Comparison of ENCODE assay signal across 9 cellular contexts in genomic region chr5:55226027-55226933, GRCh38. TPM values are rescaled to one million over a fixed set of nuclear protein-coding genes. Genes with fewer than 3 reads are reported as not detected.
A peak's percentile ranks its signal among the peaks of the same experiment; 100 is the strongest.
DNase-seq lines count a peak whose midpoint lies in the region; ATAC-seq and TF ChIP-seq lines count a peak whose summit lies in the region.
"Had no signal": no experiment of that assay in that cellular context is flagged by ENCODE, and none has a peak within 500 bp of the region (broad histone marks: within the 10 kb centered on the region; RNA-seq: fewer than 3 reads in every experiment).

No MANE protein-coding gene starts in this region.

- H3K9ac ChIP-seq in neuronal stem cell (ENCODE audit: low read depth, low read length, poor library complexity) = no peak overlapping the region

- no peak overlapping the region for H2BK120ac ChIP-seq in neuronal stem cell (ENCODE audit: low read depth, low read length)

- H3K14ac ChIP-seq in neuronal stem cell (ENCODE audit: low read length) = no peak overlapping the region

- TF ChIP-seq CTCF in C4-2B (conservative IDR thresholded peaks at IDR 0.05) = peak; percentile 56
- TF ChIP-seq CTCF in activated CD8-positive, alpha-beta T cell treated with anti-CD3 and anti-CD28 coated beads for 36 hours (IDR thresholded peaks at IDR 0.05) = peak; percentile 84

- CTCF ChIA-PET in activated CD8-positive, alpha-beta T cell treated with anti-CD3 and anti-CD28 coated beads for 36 hours (lab: Charles Lee) = interaction anchor here (0.6 to 9.6 kb wide), 22 partner anchors 9 to 473 kb away, joined by 3 to 51 read pairs (median 4); partner anchors contain the start of genes DHX29, GPX8 and MTREX

- DNase-seq in NCI-H69 (lab: John Stamatoyannopoulos, UW) (peak; percentile 94), fibroblast of gingiva (ENCODE audit: low read depth) (peak; percentile 9), neuronal stem cell (ENCODE audit: low spot score) (peak; percentile 73)
- DNase-seq in activated CD8-positive, alpha-beta T cell treated with anti-CD3 and anti-CD28 coated beads for 36 hours = peak; percentile 87

- H3K27ac ChIP-seq in C4-2B (peak overlapping the region; percentile 18; the same call in 1 of the 2 replicates), neuronal stem cell (replicated peaks; ENCODE audit: low read length) (no peak overlapping the region)

- H3K4me1 Mint-ChIP-seq in activated CD8-positive, alpha-beta T cell treated with anti-CD3 and anti-CD28 coated beads for 36 hours (ENCODE audit: low read depth) = peaks cover 28% of the 10 kb centered on the region

- peaks cover 2 to 10% of the 10 kb centered on the region in 2 donors for H3K9me3 ChIP-seq in neuronal stem cell (replicated peaks in 1 of 2; ENCODE audit: control insufficient read depth in 2 of 2, insufficient read depth in 1 of 2, low read depth in 1 of 2, low read length in 2 of 2)

- no peaks in the 10 kb centered on the region for H3K36me3 ChIP-seq in neuronal stem cell (replicated peaks in 1 of 2; ENCODE audit: control insufficient read depth in 2 of 2, insufficient read depth in 2 of 2, low read length in 2 of 2)

- no peaks in the 10 kb centered on the region for H3K9me3 Mint-ChIP-seq in activated CD8-positive, alpha-beta T cell treated with anti-CD3 and anti-CD28 coated beads for 36 hours

- peak overlapping the region; percentile 40 for H3K23ac ChIP-seq in neuronal stem cell (ENCODE audit: low read depth, low read length, poor library complexity)

- no CpG with 5 or more reads among the region's 54 CpGs for WGBS in neuronal stem cell (ENCODE audit: extremely low coverage in 2 of 2, insufficient read length in 2 of 2, insufficient replicate concordance in 1 of 2), 2 donors

- no peaks in the 10 kb centered on the region for H3K79me1 ChIP-seq in neuronal stem cell (ENCODE audit: low read depth, low read length)

- no peak overlapping the region for H3K27ac Mint-ChIP-seq in activated CD8-positive, alpha-beta T cell treated with anti-CD3 and anti-CD28 coated beads for 36 hours

- no peak overlapping the region for H4K8ac ChIP-seq in neuronal stem cell (ENCODE audit: low read depth, low read length)

- H3K4me3 Mint-ChIP-seq in activated CD8-positive, alpha-beta T cell treated with anti-CD3 and anti-CD28 coated beads for 36 hours = peak overlapping the region; percentile 51

- no peak overlapping the region for H2BK5ac ChIP-seq in neuronal stem cell (ENCODE audit: low read length)

- peaks cover 6 to 8% of the 10 kb centered on the region in 2 donors for H3K4me1 ChIP-seq in neuronal stem cell (ENCODE audit: control insufficient read depth in 2 of 2, insufficient read depth in 1 of 2, low read depth in 1 of 2, low read length in 2 of 2)

- H4K91ac ChIP-seq in neuronal stem cell (ENCODE audit: low read depth, low read length, poor library complexity) = no peak overlapping the region

- no peak overlapping the region for H2BK15ac ChIP-seq in neuronal stem cell (ENCODE audit: low read length)

- intact Hi-C loops in activated CD8-positive, alpha-beta T cell treated with anti-CD3 and anti-CD28 coated beads for 36 hours (cut with micrococcal nuclease) = loop anchor here (5.0 kb wide), 1 partner anchor 81 kb away; the partner anchor contains the start of genes DHX29 and MTREX

- peak overlapping the region; percentile 84 for H3K18ac ChIP-seq in neuronal stem cell (ENCODE audit: low read length)

- ATAC-seq in GM19035 (IDR thresholded peaks at IDR 0.05; ENCODE audit: unreplicated experiment) (peak; percentile 58), HG03442 (IDR thresholded peaks at IDR 0.05; ENCODE audit: unreplicated experiment) (peak; percentile 57), HG03565 (IDR thresholded peaks at IDR 0.05; ENCODE audit: unreplicated experiment) (no peak)
- peak; percentile 76 for ATAC-seq in activated CD8-positive, alpha-beta T cell treated with anti-CD3 and anti-CD28 coated beads for 36 hours

- peaks cover 2% of the 10 kb centered on the region for H3K36me3 Mint-ChIP-seq in activated CD8-positive, alpha-beta T cell treated with anti-CD3 and anti-CD28 coated beads for 36 hours (ENCODE audit: low read depth)

- H2AK5ac ChIP-seq in neuronal stem cell (ENCODE audit: low read depth, low read length) = no peak overlapping the region

- H2AFZ ChIP-seq in neuronal stem cell (ENCODE audit: low read length) = peak overlapping the region; percentile 95

- no peak overlapping the region for H3K4ac ChIP-seq in neuronal stem cell (ENCODE audit: low read length)

- H2BK12ac ChIP-seq in neuronal stem cell (ENCODE audit: low read length) = no peak overlapping the region

- H3K27me3 ChIP-seq in neuronal stem cell (ENCODE audit: control insufficient read depth in 3 of 3, insufficient read depth in 3 of 3, low read depth in 1 of 3, low read length in 3 of 3) = peaks cover 58 to 97% (median 96%) of the 10 kb centered on the region in 3 experiments

- H3K4me2 ChIP-seq in neuronal stem cell (ENCODE audit: insufficient read depth, low read length, poor library complexity, severe bottlenecking) = peak overlapping the region; percentile 63

- peaks cover 83% of the 10 kb centered on the region for H3K27me3 Mint-ChIP-seq in activated CD8-positive, alpha-beta T cell treated with anti-CD3 and anti-CD28 coated beads for 36 hours

- peak overlapping the region; percentile 45 to 79 for H3K4me3 ChIP-seq in neuronal stem cell (ENCODE audit: low read length in 2 of 2)

- POLR2A ChIA-PET in activated CD8-positive, alpha-beta T cell treated with anti-CD3 and anti-CD28 coated beads for 36 hours (lab: Charles Lee) = interaction anchor here (1.0 to 1.5 kb wide), 3 partner anchors 11 to 81 kb away, joined by 3 to 6 read pairs (median 3); partner anchors contain the start of genes DHX29 and MTREX

RNA-seq across cellular contexts. Expression of gene MCIDAS, which starts 0.8 kb away (rescaled TPM):
- total RNA-seq in activated CD8-positive, alpha-beta T cell treated with anti-CD3 and anti-CD28 coated beads for 36 hours = under 1 TPM in 1 of 2 experiments, not detected in 1; 0.18 TPM
- polyA plus RNA-seq in neuronal stem cell (2013, experiment 1 of 2) = 0.03 TPM
- polyA plus RNA-seq in neuronal stem cell (2013, experiment 2 of 2) = 0.04 TPM
- total RNA-seq: T-helper 2 cell treated with Interferon-gamma antibody and Interleukin-4, amounts not matched to agents 100 ng/mL and 5 ng/mL, for 36 hours had no signal

RNA-seq across cellular contexts. Expression of gene CCNO, which starts 7.1 kb away (rescaled TPM):
- not detected for total RNA-seq in activated CD8-positive, alpha-beta T cell treated with anti-CD3 and anti-CD28 coated beads for 36 hours
- polyA plus RNA-seq in neuronal stem cell (2013, experiment 1 of 2) = 0.53 TPM
- polyA plus RNA-seq in neuronal stem cell (2013, experiment 2 of 2) = 0.55 TPM
- total RNA-seq: T-helper 2 cell treated with Interferon-gamma antibody and Interleukin-4, amounts not matched to agents 100 ng/mL and 5 ng/mL, for 36 hours had no signal

RNA-seq across cellular contexts. Expression of gene CDC20B, which starts 53.3 kb away (rescaled TPM):
- total RNA-seq in activated CD8-positive, alpha-beta T cell treated with anti-CD3 and anti-CD28 coated beads for 36 hours = not detected
- not detected for polyA plus RNA-seq in neuronal stem cell (2013, experiment 1 of 2)
- polyA plus RNA-seq in neuronal stem cell (2013, experiment 2 of 2) = 0.03 TPM

Comparison
In these comparisons a context has a peak if more than half of its experiments do, and no peak if none do; other contexts are left out.
1. DNase-seq: peak in every context shown above with its lines; median percentile 94 in NCI-H69; 87 in activated CD8-positive, alpha-beta T cell treated with anti-CD3 and anti-CD28 coated beads for 36 hours; 73 in neuronal stem cell; 9 in fibroblast of gingiva.